Comparison of ENCODE assay signal across 14 cellular contexts in genomic region chr15:59283717-59284336, GRCh38.
DNase-seq lines count a peak whose midpoint lies in the region; FAIRE-seq and TF ChIP-seq lines count a peak whose summit lies in the region.
"Had no signal": no experiment of that assay in that cellular context is flagged by ENCODE, and none has a peak within 500 bp of the region (broad histone marks: within the 10 kb centered on the region; RNA-seq: fewer than 3 reads in every experiment).

No MANE protein-coding gene starts in this region.

- H3K4me1 Mint-ChIP-seq in Calu3 (ENCODE audit: low read depth, unreplicated experiment), result peaks cover 93% of the 10 kb centered on the region

- CTCF ChIA-PET in Calu3 (lab: Charles Lee), result interaction anchor here (0.9 to 2.8 kb wide), 10 partner anchors 8 to 126 kb away, joined by 3 to 18 read pairs (median 6); no protein-coding TSS in a partner anchor

- H3K27me3 Mint-ChIP-seq in Calu3 (ENCODE audit: unreplicated experiment), result no peaks in the 10 kb centered on the region

- no peaks in the 10 kb centered on the region for H3K36me3 ChIP-seq in muscle layer of duodenum (ENCODE audit: control insufficient read depth in 1 of 2, insufficient read depth in 2 of 2, low read length in 2 of 2)

- no TSS peak for BruUV-seq in Calu3 (replicated peaks; lab: Mats Ljungman, UMichigan)

- H3K36me3 Mint-ChIP-seq in Calu3 (ENCODE audit: insufficient read depth, unreplicated experiment), result peaks cover 68% of the 10 kb centered on the region
- H3K36me3 Mint-ChIP-seq: CD14-positive monocyte, immature natural killer cell had no signal

- intact Hi-C loops in Calu3 (cut with micrococcal nuclease; ENCODE audit: unreplicated experiment), result no loop called here

- H3K27ac Mint-ChIP-seq in Calu3 (ENCODE audit: unreplicated experiment), result peak overlapping the region; percentile 93
- H3K27ac Mint-ChIP-seq: activated CD8-positive, alpha-beta memory T cell treated with anti-CD3 and anti-CD28 coated beads, Interleukin-2, amount 10 ng/mL, durations not matched to agents 7 days and 5 days; activated naive CD8-positive, alpha-beta T cell treated with anti-CD3 and anti-CD28 coated beads, Interleukin-2, amount 10 ng/mL, durations not matched to agents 7 days and 5 days had no signal

- FAIRE-seq in colon (lab: Jason Lieb, UNC) (peak; percentile 88), frontal cortex (lab: Jason Lieb, UNC) (no peak)

- peak overlapping the region; percentile 60 for H3K4me3 Mint-ChIP-seq in Calu3 (ENCODE audit: low read depth, unreplicated experiment)
- H3K4me3 Mint-ChIP-seq: activated CD8-positive, alpha-beta memory T cell treated with anti-CD3 and anti-CD28 coated beads, Interleukin-2, amount 10 ng/mL, durations not matched to agents 7 days and 5 days; activated naive CD8-positive, alpha-beta T cell treated with anti-CD3 and anti-CD28 coated beads, Interleukin-2, amount 10 ng/mL, durations not matched to agents 7 days and 5 days; CD14-positive monocyte; neural crest cell had no signal

- H3K27ac ChIP-seq in muscle layer of duodenum (ENCODE audit: low read length), result peak overlapping the region; percentile 43

- H3K9me3 Mint-ChIP-seq in Calu3 (ENCODE audit: low read depth, unreplicated experiment), result no peaks in the 10 kb centered on the region
- H3K9me3 Mint-ChIP-seq: activated naive CD8-positive, alpha-beta T cell treated with anti-CD3 and anti-CD28 coated beads, Interleukin-2, amount 10 ng/mL, durations not matched to agents 7 days and 5 days; immature natural killer cell; neural crest cell had no signal

- no peaks in the 10 kb centered on the region for H3K27me3 ChIP-seq in muscle layer of duodenum (ENCODE audit: low read depth, low read length)

- no peak overlapping the region for H3K4me3 ChIP-seq in muscle layer of duodenum (ENCODE audit: low read depth in 1 of 2, low read length in 2 of 2)

- DNase-seq in Calu3, result peak; percentile 97
- peak; percentile 98 for DNase-seq in LoVo (ENCODE audit: low spot score)
- DNase-seq in NOMO-1 treated with dmso at 0.1 percent for 144 hours (lab: John Stamatoyannopoulos, UW; ENCODE audit: unreplicated experiment), result no peak
- no peak for DNase-seq in NCI-H524 (lab: John Stamatoyannopoulos, UW)
- DNase-seq in frontal cortex (ENCODE audit: low spot score in 2 of 2), result no peak
- DNase-seq in COLO668 (lab: John Stamatoyannopoulos, UW; ENCODE audit: unreplicated experiment), result no peak
- DNase-seq: activated CD8-positive, alpha-beta memory T cell treated with anti-CD3 and anti-CD28 coated beads, Interleukin-2, amount 10 ng/mL, durations not matched to agents 7 days and 5 days; activated naive CD8-positive, alpha-beta T cell treated with anti-CD3 and anti-CD28 coated beads, Interleukin-2, amount 10 ng/mL, durations not matched to agents 7 days and 5 days; immature natural killer cell; NCI-H1105 had no signal

- no peak for TF ChIP-seq CTCF in Calu3 (IDR thresholded peaks at IDR 0.05; ENCODE audit: unreplicated experiment)

- no peaks in the 10 kb centered on the region for H3K9me3 ChIP-seq in muscle layer of duodenum (ENCODE audit: control insufficient read depth in 1 of 2, low read length in 2 of 2)

- peaks cover 0 to 4% of the 10 kb centered on the region in 2 donors for H3K4me1 ChIP-seq in muscle layer of duodenum (ENCODE audit: control insufficient read depth in 1 of 2, insufficient read depth in 2 of 2, low read length in 2 of 2)

Comparison
In these comparisons a context has a peak if more than half of its experiments do, and no peak if none do; other contexts are left out.
1. DNase-seq: peak in Calu3 (single experiment) and LoVo (single experiment); none in NOMO-1 treated with dmso at 0.1 percent for 144 hours (single experiment), NCI-H524 (0 of 2), frontal cortex (0 of 2) and COLO668 (single experiment).